11 cellular contexts compared by ENCODE assay signal in the genomic region with DNA sequence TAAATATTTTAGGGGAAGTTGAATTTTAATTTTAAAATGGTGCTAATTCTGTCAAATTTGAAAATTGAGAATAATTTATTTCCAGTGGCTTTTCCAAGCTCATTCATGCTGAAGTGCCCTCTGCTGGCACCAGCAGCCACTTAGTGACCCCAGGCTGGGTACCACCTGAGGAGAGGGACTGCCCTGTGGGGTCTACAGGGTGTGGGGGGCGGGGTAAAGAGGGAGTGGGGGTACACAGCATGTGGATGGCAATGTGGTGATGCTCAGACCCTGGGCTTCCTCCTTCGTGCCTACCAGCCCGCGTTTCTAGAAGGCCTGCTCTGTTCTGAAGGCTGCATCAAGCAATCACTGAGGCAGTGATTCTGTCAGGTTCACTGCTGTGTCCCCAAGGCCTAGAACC. TPM values are rescaled to one million over a fixed set of nuclear protein-coding genes. Genes with fewer than 3 reads are reported as not detected.
DNase-seq lines count a peak whose midpoint lies in the region; ATAC-seq and TF ChIP-seq lines count a peak whose summit lies in the region.
"Had no signal": no experiment of that assay in that cellular context is flagged by ENCODE, and none has a peak within 500 bp of the region (broad histone marks: within the 10 kb centered on the region; RNA-seq: fewer than 3 reads in every experiment).

No MANE protein-coding gene starts in this region.

- no peak overlapping the region for H3K4me3 Mint-ChIP-seq in WTC11
- H3K4me3 Mint-ChIP-seq: effector memory CD8-positive, alpha-beta T cell; memory B cell had no signal

- H3K36me3 Mint-ChIP-seq in WTC11: no peaks in the 10 kb centered on the region

- POLR2A ChIA-PET in WTC11 (lab: Charles Lee): interaction anchor here (0.6 kb wide), 1 partner anchor 250 kb away, joined by 7 read pairs; no protein-coding TSS in a partner anchor

- H3K36me3 ChIP-seq in BE2C: no peaks in the 10 kb centered on the region
- H3K36me3 ChIP-seq in kidney epithelial cell (ENCODE audit: control insufficient read depth, insufficient read depth, low read length): no peaks in the 10 kb centered on the region

- H3K4me3 ChIP-seq in BE2C (ENCODE audit: low read depth, low read length) (no peak overlapping the region), kidney epithelial cell (ENCODE audit: low read depth, low read length) (no peak overlapping the region)

- H3K27ac Mint-ChIP-seq in WTC11: no peak overlapping the region
- H3K27ac Mint-ChIP-seq: memory B cell had no signal

- no peaks in the 10 kb centered on the region for H3K27me3 Mint-ChIP-seq in WTC11 (ENCODE audit: low read depth)
- H3K27me3 Mint-ChIP-seq: effector memory CD8-positive, alpha-beta T cell; memory B cell had no signal

- H3K9me3 Mint-ChIP-seq in WTC11: no peaks in the 10 kb centered on the region
- H3K9me3 Mint-ChIP-seq: effector memory CD8-positive, alpha-beta T cell; memory B cell had no signal

- ATAC-seq in WTC11 (no peak), GM21619 (IDR thresholded peaks at IDR 0.05; ENCODE audit: unreplicated experiment) (no peak)
- ATAC-seq: effector memory CD8-positive, alpha-beta T cell had no signal

- no peaks in the 10 kb centered on the region for H3K9me3 ChIP-seq in BE2C

- no peaks in the 10 kb centered on the region for H3K4me1 ChIP-seq in BE2C

- H3K27me3 ChIP-seq in BE2C (no peaks in the 10 kb centered on the region), kidney epithelial cell (ENCODE audit: control insufficient read depth, insufficient read depth, low read length) (no peaks in the 10 kb centered on the region)

- TF ChIP-seq CTCF in BE2C (IDR thresholded peaks at IDR 0.05; ENCODE audit: low read depth, low read length) (peak; percentile 52), GM12874 (IDR thresholded peaks at IDR 0.05; ENCODE audit: insufficient read depth, low read depth, low read length) (0 out of 2 replicates have a peak, but pooled peaks have one; percentile 6), WTC11 (IDR thresholded peaks at IDR 0.05) (0 out of 2 replicates have a peak, but pooled peaks have one; percentile 21), kidney epithelial cell (IDR thresholded peaks at IDR 0.05; ENCODE audit: insufficient read depth, low read length, poor library complexity, severe bottlenecking) (peak; percentile 15)

- CTCF ChIA-PET in WTC11 (lab: Charles Lee): interaction anchor here (0.6 to 1.5 kb wide), 6 partner anchors 9 to 157 kb away, joined by 3 to 12 read pairs (median 4); no protein-coding TSS in a partner anchor

- DNase-seq in BE2C: no peak
- no peak for DNase-seq in WTC11 (ENCODE audit: low spot score)
- DNase-seq in kidney epithelial cell (ENCODE audit: low read depth): no peak
- DNase-seq in GM19240 (ENCODE audit: insufficient read length, low spot score): no peak
- no peak for DNase-seq in NCI-H510A (lab: John Stamatoyannopoulos, UW)
- no peak for DNase-seq in activated effector memory CD4-positive, alpha-beta T cell treated with Interleukin-2 at 50 U/mL for 16 hours
- DNase-seq: effector memory CD8-positive, alpha-beta T cell; NCI-H2227 treated with DMSO at 0.1 percent for 48 hours had no signal

- no peaks in the 10 kb centered on the region for H3K4me1 Mint-ChIP-seq in WTC11

TF ChIP-seq in WTC11, 78 proteins besides CTCF, POLR2A, EP300 and RAD21 (continues in another document):
- TF ChIP-seq SP1 (CRISPR knock-in tag; conservative IDR thresholded peaks at IDR 0.05): no peak
- no peak for TF ChIP-seq MXD4 (CRISPR knock-in tag; IDR thresholded peaks at IDR 0.05; ENCODE audit: borderline replicate concordance)
- TF ChIP-seq ELF4 (CRISPR knock-in tag; IDR thresholded peaks at IDR 0.05; ENCODE audit: low read depth): no peak
- TF ChIP-seq IRF2 (CRISPR knock-in tag; IDR thresholded peaks at IDR 0.05; ENCODE audit: borderline replicate concordance, low read depth): no peak
- no peak for TF ChIP-seq ZBTB21 (CRISPR knock-in tag; IDR thresholded peaks at IDR 0.05; ENCODE audit: borderline replicate concordance)
- TF ChIP-seq ATF1 (CRISPR knock-in tag; IDR thresholded peaks at IDR 0.05): no peak
- TF ChIP-seq GABPB1 (CRISPR knock-in tag; IDR thresholded peaks at IDR 0.05): no peak
- no peak for TF ChIP-seq ERG (CRISPR knock-in tag; IDR thresholded peaks at IDR 0.05)
- TF ChIP-seq, protein P1, sequence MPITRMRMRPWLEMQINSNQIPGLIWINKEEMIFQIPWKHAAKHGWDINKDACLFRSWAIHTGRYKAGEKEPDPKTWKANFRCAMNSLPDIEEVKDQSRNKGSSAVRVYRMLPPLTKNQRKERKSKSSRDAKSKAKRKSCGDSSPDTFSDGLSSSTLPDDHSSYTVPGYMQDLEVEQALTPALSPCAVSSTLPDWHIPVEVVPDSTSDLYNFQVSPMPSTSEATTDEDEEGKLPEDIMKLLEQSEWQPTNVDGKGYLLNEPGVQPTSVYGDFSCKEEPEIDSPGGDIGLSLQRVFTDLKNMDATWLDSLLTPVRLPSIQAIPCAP (CRISPR knock-in tag; IDR thresholded peaks at IDR 0.05): no peak
- TF ChIP-seq AR (CRISPR knock-in tag; IDR thresholded peaks at IDR 0.05): no peak
- no peak for TF ChIP-seq PRRX2 (CRISPR knock-in tag; IDR thresholded peaks at IDR 0.05)
- no peak for TF ChIP-seq GTF2I (CRISPR knock-in tag; conservative IDR thresholded peaks at IDR 0.05)
- TF ChIP-seq FOXK1 (CRISPR knock-in tag; IDR thresholded peaks at IDR 0.05): no peak
- no peak for TF ChIP-seq NR2C2 (CRISPR knock-in tag; IDR thresholded peaks at IDR 0.05)
- no peak for TF ChIP-seq ZNF425 (CRISPR knock-in tag; conservative IDR thresholded peaks at IDR 0.05)
- TF ChIP-seq NFE2L1 (CRISPR knock-in tag; IDR thresholded peaks at IDR 0.05): no peak

RNA-seq across cellular contexts. Expression of gene SCLY, which starts 45.1 kb away (rescaled TPM):
- polyA plus RNA-seq in BE2C (2012; ENCODE audit: insufficient read depth, insufficient read length, low read depth): 63.6 TPM
- 68.4 to 70.2 TPM (median 69.6 TPM) in 3 replicates for total RNA-seq in WTC11 (2021)
- 24.9 and 32.1 TPM in 2 replicates for total RNA-seq in kidney epithelial cell

RNA-seq across cellular contexts. Expression of gene UBE2F, which starts 48.9 kb away (rescaled TPM):
- polyA plus RNA-seq in BE2C (2012; ENCODE audit: insufficient read depth, insufficient read length, low read depth): 51.8 TPM
- total RNA-seq in WTC11 (2021): 48.8 to 50.6 TPM (median 49.5 TPM) in 3 replicates
- 62.3 and 116 TPM in 2 replicates for total RNA-seq in kidney epithelial cell
